ENCODE assay signal across 8 cellular contexts in genomic region chr1:201023517-201023902, GRCh38. TPM values are rescaled to one million over a fixed set of nuclear protein-coding genes. Genes with fewer than 3 reads are reported as not detected.
A peak's percentile ranks its signal among the peaks of the same experiment; 100 is the strongest.
DNase-seq lines count a peak whose midpoint lies in the region; ATAC-seq and TF ChIP-seq lines count a peak whose summit lies in the region.

Gene KIF21B, minus strand, starts transcription at chr1:201023714. Its CDS starts 331 bp downstream, at chr1:201023383.

- no peak within 1 kb of the TSS for H2BK15ac ChIP-seq in mesendoderm (replicated peaks; ENCODE audit: low read depth)

- H2BK5ac ChIP-seq in mesendoderm (ENCODE audit: low read length) = no peak within 1 kb of the TSS

- no peaks in the 10 kb centered on the region for H3K9me3 Mint-ChIP-seq in activated CD4-positive, alpha-beta memory T cell treated with anti-CD3 and anti-CD28 coated beads for 36 hours

- H4K5ac ChIP-seq in mesendoderm (ENCODE audit: low read length) = no peak within 1 kb of the TSS

- H3K27ac Mint-ChIP-seq in activated CD4-positive, alpha-beta memory T cell treated with anti-CD3 and anti-CD28 coated beads for 36 hours = peak within 1 kb of the TSS; percentile 99

- peak within 1 kb of the TSS; percentile 98 for H3K4me3 Mint-ChIP-seq in activated CD4-positive, alpha-beta memory T cell treated with anti-CD3 and anti-CD28 coated beads for 36 hours

- H3K23ac ChIP-seq in mesendoderm (ENCODE audit: low read length) = peak within 1 kb of the TSS; percentile 90

- H3K18ac ChIP-seq in mesendoderm (ENCODE audit: low read length) = peak within 1 kb of the TSS; percentile 52

- H2BK120ac ChIP-seq in mesendoderm (ENCODE audit: low read depth, low read length) = no peak within 1 kb of the TSS

- H3K36me3 ChIP-seq in mesendoderm (ENCODE audit: control insufficient read depth, insufficient read depth, low read length) = no peaks in the 10 kb centered on the region

- no peaks in the 10 kb centered on the region for H3K27me3 Mint-ChIP-seq in activated CD4-positive, alpha-beta memory T cell treated with anti-CD3 and anti-CD28 coated beads for 36 hours

- POLR2A ChIA-PET in activated CD4-positive, alpha-beta memory T cell treated with anti-CD3 and anti-CD28 coated beads for 36 hours (lab: Charles Lee) = interaction anchor here (1.2 to 2.6 kb wide), 3 partner anchors 8 to 354 kb away, joined by 3 to 13 read pairs (median 4); partner anchors contain the start of gene DDX59

- no peaks in the 10 kb centered on the region for H3K27me3 ChIP-seq in mesendoderm (ENCODE audit: insufficient read depth, low read length, poor library complexity)

- peak; percentile 13 for DNase-seq in AG10803 (ENCODE audit: low read depth)
- DNase-seq in NCI-H510A (lab: John Stamatoyannopoulos, UW) = peak; percentile 82
- peak; percentile 93 for DNase-seq in activated CD4-positive, alpha-beta memory T cell treated with anti-CD3 and anti-CD28 coated beads for 36 hours
- DNase-seq in ecto neural progenitor cell (ENCODE audit: low spot score) = peak; percentile 94
- peak; percentile 91 for DNase-seq in mesendoderm
- peak; percentile 75 to 86 for DNase-seq in stimulated activated CD8-positive, alpha-beta memory T cell treated with anti-CD3 and anti-CD28 coated beads, Interleukin-15, amount 100 ng/mL, for 4 hours (ENCODE audit: low read depth in 2 of 2)

- CTCF ChIA-PET in activated CD4-positive, alpha-beta memory T cell treated with anti-CD3 and anti-CD28 coated beads for 36 hours (lab: Charles Lee) = interaction anchor here (1.7 to 9.2 kb wide), 4 partner anchors 18 to 96 kb away, joined by 5 to 96 read pairs (median 46); no protein-coding TSS in a partner anchor

- H3K4me3 ChIP-seq in AG10803 (ENCODE audit: low read length) = peak within 1 kb of the TSS; percentile 35
- peak within 1 kb of the TSS; percentile 33 for H3K4me3 ChIP-seq in mesendoderm (ENCODE audit: low read length)

- intact Hi-C loops in activated CD4-positive, alpha-beta memory T cell treated with anti-CD3 and anti-CD28 coated beads for 36 hours (cut with micrococcal nuclease) = loop anchor here (2.0 to 5.0 kb wide), 3 partner anchors 129 to 396 kb away; partner anchors contain the start of gene TMEM9

- peak; percentile 64 for ATAC-seq in GM19023 (IDR thresholded peaks at IDR 0.05; ENCODE audit: unreplicated experiment)
- ATAC-seq in HG03196 (IDR thresholded peaks at IDR 0.05; ENCODE audit: unreplicated experiment) = peak; percentile 45

- H2AK5ac ChIP-seq in mesendoderm (ENCODE audit: low read length) = no peak within 1 kb of the TSS

- H3K27ac ChIP-seq in mesendoderm (ENCODE audit: low read depth, low read length) = no peak within 1 kb of the TSS

- H3K4me1 ChIP-seq in mesendoderm (ENCODE audit: control insufficient read depth, low read depth, low read length) = peaks cover 27% of the 10 kb centered on the region

- peak within 1 kb of the TSS; percentile 66 for H3K9ac ChIP-seq in mesendoderm (ENCODE audit: low read length)

- peaks cover under 1% of the 10 kb centered on the region for H3K79me1 ChIP-seq in mesendoderm (ENCODE audit: low read length)

- peaks cover 12% of the 10 kb centered on the region for H3K36me3 Mint-ChIP-seq in activated CD4-positive, alpha-beta memory T cell treated with anti-CD3 and anti-CD28 coated beads for 36 hours

- peak within 1 kb of the TSS; percentile 69 for H3K4me2 ChIP-seq in mesendoderm (ENCODE audit: low read length)

- no peak for TF ChIP-seq CTCF in AG10803 (conservative IDR thresholded peaks at IDR 0.05; ENCODE audit: low read length)

- peak within 1 kb of the TSS; percentile 81 for H3K56ac ChIP-seq in mesendoderm (ENCODE audit: low read length)

- no CpG with 5 or more reads among the region's 53 CpGs for WGBS in mesendoderm (ENCODE audit: extremely low coverage, insufficient coverage, low lambda C conversion rate)

- no peaks in the 10 kb centered on the region for H3K79me2 ChIP-seq in mesendoderm (ENCODE audit: control insufficient read depth, insufficient read depth, low read length)

- peak within 1 kb of the TSS; percentile 10 for H3K4ac ChIP-seq in mesendoderm (ENCODE audit: low read depth, low read length)

- H3K4me1 Mint-ChIP-seq in activated CD4-positive, alpha-beta memory T cell treated with anti-CD3 and anti-CD28 coated beads for 36 hours (ENCODE audit: low read depth) = peaks cover 81% of the 10 kb centered on the region

- H4K8ac ChIP-seq in mesendoderm (ENCODE audit: low read depth, low read length) = no peak within 1 kb of the TSS

RNA-seq across cellular contexts. Expression of gene KIF21B, which starts in this region (rescaled TPM):
- 10 to 100 TPM; 56.6 to 58.7 TPM for total RNA-seq in activated CD4-positive, alpha-beta memory T cell treated with anti-CD3 and anti-CD28 coated beads for 36 hours
- 4.6 TPM for polyA plus RNA-seq in mesendoderm (2013, experiment 1 of 2)
- 4.7 TPM for polyA plus RNA-seq in mesendoderm (2013, experiment 2 of 2)

Comparison
In these comparisons a context has a peak if more than half of its experiments do, and no peak if none do; other contexts are left out.
1. DNase-seq: peak in every context shown above with its lines; median percentile 94 in ecto neural progenitor cell; 93 in activated CD4-positive, alpha-beta memory T cell treated with anti-CD3 and anti-CD28 coated beads for 36 hours; 91 in mesendoderm; 82 in NCI-H510A; 80 in stimulated activated CD8-positive, alpha-beta memory T cell treated with anti-CD3 and anti-CD28 coated beads, Interleukin-15, amount 100 ng/mL, for 4 hours; 13 in AG10803.